8 cellular contexts compared by ENCODE assay signal in genomic region chr12:110677206-110677911, GRCh38. TPM values are rescaled to one million over a fixed set of nuclear protein-coding genes. Genes with fewer than 3 reads are reported as not detected.
A peak's percentile ranks its signal among the peaks of the same experiment; 100 is the strongest.
DNase-seq lines count a peak whose midpoint lies in the region; ATAC-seq and TF ChIP-seq lines count a peak whose summit lies in the region.

No MANE protein-coding gene starts in this region.

- TF ChIP-seq CTCF in GM13976 (IDR thresholded peaks at IDR 0.05; ENCODE audit: borderline replicate concordance, control extremely low read depth, extremely low read depth, insufficient read depth, missing control alignments) (no peak), breast epithelium (IDR thresholded peaks at IDR 0.05) (no peak)

- intact Hi-C loops in breast epithelium (cut with DNase I; ENCODE audit: low total_unique reads), result no loop called here

- no peak overlapping the region for H3K4me3 ChIP-seq in breast epithelium

- DNase-seq in GM13976 (ENCODE audit: low spot score) (peak; percentile 75), KBM-7 (peak; percentile 86), breast epithelium (ENCODE audit: low spot score in 2 of 2) (no peak), cortex of kidney (lab: John Stamatoyannopoulos, UW) (no peak)
- DNase-seq in effector CD8-positive, alpha-beta T cell (lab: John Stamatoyannopoulos, UW), result no peak
- no peak for DNase-seq in activated naive CD4-positive, alpha-beta T cell (lab: John Stamatoyannopoulos, UW)

- H3K36me3 ChIP-seq in breast epithelium, result no peaks in the 10 kb centered on the region

- peaks cover 0 to 8% of the 10 kb centered on the region in 2 donors for H3K9me3 ChIP-seq in breast epithelium

- H3K4me1 ChIP-seq in breast epithelium, result no peaks in the 10 kb centered on the region

- H3K27ac ChIP-seq in breast epithelium, result no peak overlapping the region

- TF ChIP-seq POLR2A in breast epithelium (IDR thresholded peaks at IDR 0.05), result no peak

- ATAC-seq in GM21528 (IDR thresholded peaks at IDR 0.05; ENCODE audit: low FRiP score, unreplicated experiment) (peak; percentile 73), esophagus mucosa (peak; percentile 18)

- in situ Hi-C loops in GM13976 (cut with MboI; ENCODE audit: low sequenced_read_pairs, unreplicated experiment), result no loop called here
- in situ Hi-C loops in KBM-7 (cut with MboI; ENCODE audit: low pct_unique_long_range_greater_than_20kb, low sequenced_read_pairs), result no loop called here

- no peaks in the 10 kb centered on the region for H3K27me3 ChIP-seq in breast epithelium

RNA-seq across cellular contexts. Expression of gene HVCN1, which starts 11.6 kb away (rescaled TPM):
- total RNA-seq in esophagus mucosa (1.3 TPM), breast epithelium (10 to 100 TPM in 1 of 3 donors, 1 to 10 TPM in 2; 2.6 to 16.6 (median 7.6) TPM)

Comparison
In these comparisons a context has a peak if more than half of its experiments do, and no peak if none do; other contexts are left out.
1. DNase-seq: peak in GM13976 (single experiment) and KBM-7 (single experiment); none in effector CD8-positive, alpha-beta T cell (single experiment), breast epithelium (0 of 2), cortex of kidney (single experiment) and activated naive CD4-positive, alpha-beta T cell (0 of 4).